Comparison of ENCODE assay signal across 12 cellular contexts in genomic region chr9:88280816-88281382, GRCh38.
DNase-seq lines count a peak whose midpoint lies in the region; ATAC-seq and TF ChIP-seq lines count a peak whose summit lies in the region.
"Had no signal": no experiment of that assay in that cellular context is flagged by ENCODE, and none has a peak within 500 bp of the region (broad histone marks: within the 10 kb centered on the region; RNA-seq: fewer than 3 reads in every experiment).

No MANE protein-coding gene starts in this region.

- ATAC-seq in HG02759 (IDR thresholded peaks at IDR 0.05; ENCODE audit: unreplicated experiment) (no peak), GM18868 (IDR thresholded peaks at IDR 0.05; ENCODE audit: unreplicated experiment) (no peak)
- ATAC-seq: pancreas, PC-3 had no signal

- DNase-seq in GDM1 (lab: John Stamatoyannopoulos, UW): peak; percentile 64
- peak; percentile 57 for DNase-seq in NB4 (ENCODE audit: low read depth)
- peak; percentile 7 for DNase-seq in brain microvascular endothelial cell
- peak; percentile 19 for DNase-seq in neural crest cell (ENCODE audit: low read depth, low spot score)
- DNase-seq in GM20000 (ENCODE audit: low spot score): no peak
- DNase-seq in NCI-H526 (lab: John Stamatoyannopoulos, UW): no peak
- DNase-seq: colonic mucosa, pancreas, PC-3 had no signal

- H3K36me3 Mint-ChIP-seq in neural crest cell (ENCODE audit: low read depth): peaks cover 6% of the 10 kb centered on the region

- H3K4me3 Mint-ChIP-seq in neural crest cell: no peak overlapping the region

- TF ChIP-seq POLR2A in NB4 (IDR thresholded peaks at IDR 0.05; ENCODE audit: extremely low read depth, insufficient read length): no peak

- no peak overlapping the region for H3K27ac ChIP-seq in brain microvascular endothelial cell
- H3K27ac ChIP-seq: colonic mucosa, KMS-11, pancreas had no signal

- H3K4me3 ChIP-seq in NB4 (ENCODE audit: low read depth, low read length): no peak overlapping the region
- H3K4me3 ChIP-seq in brain microvascular endothelial cell (ENCODE audit: low read depth, low read length): no peak overlapping the region
- H3K4me3 ChIP-seq: colonic mucosa, pancreas had no signal

- in situ Hi-C loops in brain microvascular endothelial cell (cut with HindIII; ENCODE audit: low pct_ligation_motif_present, low sequenced_read_pairs): no loop called here

- no peaks in the 10 kb centered on the region for H3K36me3 ChIP-seq in brain microvascular endothelial cell (replicated peaks)
- H3K36me3 ChIP-seq: colonic mucosa, pancreas had no signal

- H3K9me3 Mint-ChIP-seq in neural crest cell: peaks cover 16% of the 10 kb centered on the region

- TF ChIP-seq CTCF in NB4 (IDR thresholded peaks at IDR 0.05; ENCODE audit: low read depth, low read length) (peak; percentile 1), brain microvascular endothelial cell (IDR thresholded peaks at IDR 0.05; ENCODE audit: low read depth, low read length, missing control alignments) (no peak), neural crest cell (conservative IDR thresholded peaks at IDR 0.05) (no peak), GM20000 (IDR thresholded peaks at IDR 0.05; ENCODE audit: extremely low read depth, missing control alignments) (no peak)

- peaks cover 14% of the 10 kb centered on the region for H3K4me1 Mint-ChIP-seq in neural crest cell

- no peaks in the 10 kb centered on the region for H3K27me3 Mint-ChIP-seq in neural crest cell (ENCODE audit: low read depth)

- peak overlapping the region; percentile 31 for H3K27ac Mint-ChIP-seq in neural crest cell (ENCODE audit: unreplicated experiment)

- no peaks in the 10 kb centered on the region for H3K27me3 ChIP-seq in brain microvascular endothelial cell (replicated peaks)
- H3K27me3 ChIP-seq: colonic mucosa, pancreas had no signal

Comparison
In these comparisons a context has a peak if more than half of its experiments do, and no peak if none do; other contexts are left out.
1. DNase-seq: peak in GDM1 (single experiment), NB4 (single experiment), brain microvascular endothelial cell (single experiment) and neural crest cell (single experiment); none in GM20000 (single experiment) and NCI-H526 (0 of 2).